8 cellular contexts compared by ENCODE assay signal in genomic region chrX:107775734-107776511, GRCh38. TPM values are rescaled to one million over a fixed set of nuclear protein-coding genes. Genes with fewer than 3 reads are reported as not detected.
DNase-seq lines count a peak whose midpoint lies in the region; ATAC-seq and TF ChIP-seq lines count a peak whose summit lies in the region.

TSC22D3 (minus strand) TSS chrX:107775787; CDS start chrX:107775419, 368 bp downstream.

- peaks cover 14% of the 10 kb centered on the region for H3K4me1 Mint-ChIP-seq in dendritic cell treated with granulocyte-macrophage colony-stimulating factor and Interleukin-4, amounts not matched to agents 40 ng/mL and 50 ng/mL, for 4 days (ENCODE audit: low read depth)

- H3K4me3 ChIP-seq in AG10803 (ENCODE audit: low read length) = peak within 1 kb of the TSS; percentile 43

- intact Hi-C loops in dendritic cell treated with granulocyte-macrophage colony-stimulating factor and Interleukin-4, amounts not matched to agents 40 ng/mL and 50 ng/mL, for 4 days (cut with micrococcal nuclease) = loop anchor here (10.0 kb wide), 1 partner anchor 751 kb away; no protein-coding TSS in a partner anchor

- 0 out of 2 replicates have a peak, but pooled peaks have one; percentile 15 for TF ChIP-seq CTCF in AG10803 (conservative IDR thresholded peaks at IDR 0.05; ENCODE audit: low read length)

- peak within 1 kb of the TSS; percentile 20 for H3K27ac Mint-ChIP-seq in dendritic cell treated with granulocyte-macrophage colony-stimulating factor and Interleukin-4, amounts not matched to agents 40 ng/mL and 50 ng/mL, for 4 days

- peaks cover 40% of the 10 kb centered on the region for H3K27me3 Mint-ChIP-seq in dendritic cell treated with granulocyte-macrophage colony-stimulating factor and Interleukin-4, amounts not matched to agents 40 ng/mL and 50 ng/mL, for 4 days

- ATAC-seq in GM19025 (IDR thresholded peaks at IDR 0.05; ENCODE audit: low read depth, unreplicated experiment) (peak; percentile 80), HG03280 (IDR thresholded peaks at IDR 0.05; ENCODE audit: unreplicated experiment) (peak; percentile 77), left lobe of liver (peak; percentile 85)

- DNase-seq in AG10803 (ENCODE audit: low read depth) = peak; percentile 47
- peak; percentile 66 for DNase-seq in NCI-H510A treated with DMSO at 0.1 percent for 48 hours (lab: John Stamatoyannopoulos, UW)
- peak; percentile 50 for DNase-seq in activated CD4-positive, alpha-beta T cell treated with anti-CD3 and anti-CD28 coated beads, Interleukin-2, amount 50 U/mL, for 1 hour
- DNase-seq in left lobe of liver (ENCODE audit: low spot score) = peak; percentile 85
- DNase-seq in stimulated activated CD4-positive, alpha-beta T cell treated with anti-CD3 and anti-CD28 coated beads, Interleukin-2, amount 100 ng/mL, for 24 hours = peak; percentile 54 to 62

- H3K9me3 Mint-ChIP-seq in dendritic cell treated with granulocyte-macrophage colony-stimulating factor and Interleukin-4, amounts not matched to agents 40 ng/mL and 50 ng/mL, for 4 days = no peaks in the 10 kb centered on the region

- peak within 1 kb of the TSS; percentile 70 for H3K4me3 Mint-ChIP-seq in dendritic cell treated with granulocyte-macrophage colony-stimulating factor and Interleukin-4, amounts not matched to agents 40 ng/mL and 50 ng/mL, for 4 days

- H3K36me3 Mint-ChIP-seq in dendritic cell treated with granulocyte-macrophage colony-stimulating factor and Interleukin-4, amounts not matched to agents 40 ng/mL and 50 ng/mL, for 4 days (ENCODE audit: low read depth) = no peaks in the 10 kb centered on the region

RNA-seq across cellular contexts. Expression of gene TSC22D3, which starts in this region (rescaled TPM):
- 139 TPM for total RNA-seq in left lobe of liver

Comparison
In these comparisons a context has a peak if more than half of its experiments do, and no peak if none do; other contexts are left out.
1. Peak in every context shown above with its lines: DNase-seq, ATAC-seq and H3K4me3 ChIP-seq.